Comparison of ENCODE assay signal across 8 cellular contexts in genomic region chr3:150407818-150408231, GRCh38. TPM values are rescaled to one million over a fixed set of nuclear protein-coding genes. Genes with fewer than 3 reads are reported as not detected.
DNase-seq lines count a peak whose midpoint lies in the region; ATAC-seq, FAIRE-seq and TF ChIP-seq lines count a peak whose summit lies in the region.

No MANE protein-coding gene starts in this region.

- TF ChIP-seq CTCF in left ventricle myocardium inferior (IDR thresholded peaks at IDR 0.05; ENCODE audit: borderline replicate concordance) = no peak
- TF ChIP-seq CTCF in D721Med (IDR thresholded peaks at IDR 0.05; ENCODE audit: insufficient read depth, missing control alignments) = no peak

- no peaks in the 10 kb centered on the region for H3K27me3 Mint-ChIP-seq in activated T-cell treated with anti-CD3 and anti-CD28 coated beads, Interleukin-2, amount 50 U/mL, for 4 hours (ENCODE audit: low read depth)

- H3K9me3 ChIP-seq in left ventricle myocardium inferior (replicated peaks) = no peaks in the 10 kb centered on the region
- H3K9me3 ChIP-seq in skeletal muscle tissue (ENCODE audit: control insufficient read depth in 3 of 3, low read length in 3 of 3) = no peaks in the 10 kb centered on the region

- peaks cover 20% of the 10 kb centered on the region for H3K4me1 Mint-ChIP-seq in activated T-cell treated with anti-CD3 and anti-CD28 coated beads, Interleukin-2, amount 50 U/mL, for 4 hours (ENCODE audit: low read depth)

- peak; percentile 71 for DNase-seq in H4 (ENCODE audit: low spot score)
- DNase-seq in NCI-H146 treated with DMSO at 0.1 percent for 48 hours (lab: John Stamatoyannopoulos, UW; ENCODE audit: unreplicated experiment) = peak; percentile 98
- DNase-seq in activated T-cell treated with anti-CD3 and anti-CD28 coated beads, Interleukin-2, amount 50 U/mL, for 4 hours = peak; percentile 99
- peak; percentile 97 for DNase-seq in left ventricle myocardium inferior
- DNase-seq in 8988T = no peak
- no peak for DNase-seq in D721Med (ENCODE audit: insufficient read length, low spot score)

- no peak for ATAC-seq in activated T-cell treated with anti-CD3 and anti-CD28 coated beads, Interleukin-2, amount 50 U/mL, for 4 hours

- H3K4me3 ChIP-seq in left ventricle myocardium inferior (peak overlapping the region; percentile 88), skeletal muscle tissue (ENCODE audit: low read length in 3 of 3) (peak overlapping the region; percentile 59 to 86 (median 74))

- no peaks in the 10 kb centered on the region for H3K27me3 ChIP-seq in left ventricle myocardium inferior (ENCODE audit: low read depth)
- H3K27me3 ChIP-seq in skeletal muscle tissue (ENCODE audit: control insufficient read depth in 3 of 3, insufficient read depth in 3 of 3, low read length in 3 of 3) = no peaks in the 10 kb centered on the region

- FAIRE-seq in G401.6 (lab: Jason Lieb, UNC) (peak; percentile 78), D721Med (lab: Jason Lieb, UNC) (no peak)

- peak overlapping the region; percentile 100 for H3K27ac ChIP-seq in left ventricle myocardium inferior (replicated peaks)
- H3K27ac ChIP-seq in skeletal muscle tissue (ENCODE audit: low read depth, low read length) = peak overlapping the region; percentile 99

- intact Hi-C loops in left ventricle myocardium inferior (cut with micrococcal nuclease) = no loop called here

- H3K36me3 ChIP-seq in left ventricle myocardium inferior = no peaks in the 10 kb centered on the region
- H3K36me3 ChIP-seq in skeletal muscle tissue (ENCODE audit: control insufficient read depth in 3 of 3, insufficient read depth in 3 of 3, low read length in 3 of 3) = peaks cover 0 to 4% (median 0%) of the 10 kb centered on the region in 3 donors

- peak overlapping the region; percentile 97 for H3K4me3 Mint-ChIP-seq in activated T-cell treated with anti-CD3 and anti-CD28 coated beads, Interleukin-2, amount 50 U/mL, for 4 hours

- no peaks in the 10 kb centered on the region for H3K9me3 Mint-ChIP-seq in activated T-cell treated with anti-CD3 and anti-CD28 coated beads, Interleukin-2, amount 50 U/mL, for 4 hours

- H3K4me1 ChIP-seq in left ventricle myocardium inferior (peaks cover 59% of the 10 kb centered on the region), skeletal muscle tissue (ENCODE audit: control insufficient read depth in 3 of 3, insufficient read depth in 3 of 3, low read length in 3 of 3) (peaks cover 7 to 17% (median 10%) of the 10 kb centered on the region in 3 donors)

- peaks cover 11% of the 10 kb centered on the region for H3K36me3 Mint-ChIP-seq in activated T-cell treated with anti-CD3 and anti-CD28 coated beads, Interleukin-2, amount 50 U/mL, for 4 hours (ENCODE audit: insufficient read depth)

- H3K9ac ChIP-seq in skeletal muscle tissue (ENCODE audit: low read depth in 1 of 3, low read length in 3 of 3) = peak overlapping the region; percentile 75 to 89 (median 86)

RNA-seq across cellular contexts. Expression of gene TSC22D2, which starts 0.3 kb away (rescaled TPM):
- 5.8 and 7.2 TPM in 2 replicates for total RNA-seq in H4 (2014; rRNA removed; shearing (Covaris generic))
- total RNA-seq in activated T-cell treated with anti-CD3 and anti-CD28 coated beads, Interleukin-2, amount 50 U/mL, for 4 hours = 10 to 100 TPM; 19.5 to 20.9 (median 20.6) TPM
- 21.9 TPM for total RNA-seq in left ventricle myocardium inferior
- 12.0 TPM for total RNA-seq in skeletal muscle tissue

Comparison
In these comparisons a context has a peak if more than half of its experiments do, and no peak if none do; other contexts are left out.
1. DNase-seq: peak in H4 (single experiment), NCI-H146 treated with DMSO at 0.1 percent for 48 hours (single experiment), activated T-cell treated with anti-CD3 and anti-CD28 coated beads, Interleukin-2, amount 50 U/mL, for 4 hours (single experiment) and left ventricle myocardium inferior (single experiment); none in 8988T (single experiment) and D721Med (single experiment).